20 cellular contexts compared by ENCODE assay signal in genomic region chr2:161406316-161406715, GRCh38. TPM values are rescaled to one million over a fixed set of nuclear protein-coding genes. Genes with fewer than 3 reads are reported as not detected.
DNase-seq lines count a peak whose midpoint lies in the region; FAIRE-seq and TF ChIP-seq lines count a peak whose summit lies in the region.
"Had no signal": no experiment of that assay in that cellular context is flagged by ENCODE, and none has a peak within 500 bp of the region (broad histone marks: within the 10 kb centered on the region; RNA-seq: fewer than 3 reads in every experiment).

No MANE protein-coding gene starts in this region.

- TF ChIP-seq CTCF in LNCaP clone FGC (IDR thresholded peaks at IDR 0.05; ENCODE audit: control insufficient read depth, extremely low read depth, insufficient read depth) (no peak), keratinocyte (optimal IDR thresholded peaks at IDR 0.05 in 1 of 3, IDR thresholded peaks at IDR 0.05 in 1 of 3, conservative IDR thresholded peaks at IDR 0.05 in 1 of 3; ENCODE audit: extremely low read depth in 1 of 3, insufficient read depth in 2 of 3, low read length in 3 of 3) (no peak), esophagus squamous epithelium (IDR thresholded peaks at IDR 0.05) (no peak), mammary epithelial cell (conservative IDR thresholded peaks at IDR 0.05 in 1 of 2, IDR thresholded peaks at IDR 0.05 in 1 of 2; ENCODE audit: extremely low read depth in 1 of 2, insufficient read depth in 1 of 2, low read depth in 1 of 2, low read length in 2 of 2) (no peak)

- H3K36me3 ChIP-seq in keratinocyte (ENCODE audit: control insufficient read depth in 2 of 2, extremely low read depth in 1 of 2, insufficient read depth in 2 of 2, low read length in 2 of 2) = peaks cover 3 to 4% of the 10 kb centered on the region in 2 experiments
- H3K36me3 ChIP-seq in esophagus squamous epithelium = peaks cover 0 to 43% (median 0%) of the 10 kb centered on the region in 3 donors
- H3K36me3 ChIP-seq in mammary epithelial cell (ENCODE audit: insufficient read depth, low read length) = peaks cover 1% of the 10 kb centered on the region

- H4K20me1 ChIP-seq in keratinocyte (ENCODE audit: control insufficient read depth, extremely low read depth, insufficient read depth, low read length) (no peaks in the 10 kb centered on the region), mammary epithelial cell (ENCODE audit: insufficient read depth, low read length) (no peaks in the 10 kb centered on the region)

- peak; percentile 43 for FAIRE-seq in H54 (lab: Jason Lieb, UNC)
- FAIRE-seq in keratinocyte (lab: Jason Lieb, UNC) = peak; percentile 52
- FAIRE-seq: GM12878, GM19239, H1 had no signal

- dilution Hi-C loops in keratinocyte (cut with MboI; ENCODE audit: extremely low pct_ligation_motif_present, low sequenced_read_pairs) = no loop called here
- dilution Hi-C loops in mammary epithelial cell (cut with HindIII; ENCODE audit: low sequenced_read_pairs) = no loop called here

- CTCF ChIA-PET in mammary epithelial cell (lab: Charles Lee; ENCODE audit: low non-redundant PET) = no interaction called here

- no peak overlapping the region for H3K4me2 ChIP-seq in keratinocyte (ENCODE audit: control insufficient read depth, extremely low read depth, insufficient read depth, low read depth, low read length)
- H3K4me2 ChIP-seq in mammary epithelial cell (ENCODE audit: insufficient read depth, low read depth, low read length) = no peak overlapping the region

- H3K27me3 ChIP-seq in keratinocyte (ENCODE audit: control insufficient read depth, extremely low read depth, insufficient read depth, low read length) (no peaks in the 10 kb centered on the region), esophagus squamous epithelium (no peaks in the 10 kb centered on the region), mammary epithelial cell (ENCODE audit: insufficient read depth, low read length) (no peaks in the 10 kb centered on the region)

- WGBS in esophagus squamous epithelium, 2 donors = 76 to 78% methylated on average over 5 of the region's 5 CpGs
- 94% methylated on average over 5 of the region's 5 CpGs for WGBS in mammary epithelial cell (ENCODE audit: low coverage, missing lambda C conversion rate)

- no peak overlapping the region for H2AFZ ChIP-seq in keratinocyte (ENCODE audit: control insufficient read depth, low read length)
- H2AFZ ChIP-seq in mammary epithelial cell (ENCODE audit: low read depth, low read length) = no peak overlapping the region
- H2AFZ ChIP-seq: GM23248 had no signal

- no peak overlapping the region for H3K9ac ChIP-seq in keratinocyte (ENCODE audit: control insufficient read depth, extremely low read depth, insufficient read depth, low read length)
- H3K9ac ChIP-seq in mammary epithelial cell (ENCODE audit: insufficient read depth, low read length) = no peak overlapping the region
- H3K9ac ChIP-seq: GM23248 had no signal

- H3K4me3 ChIP-seq in LNCaP clone FGC (ENCODE audit: low read depth, low read length) = no peak overlapping the region
- H3K4me3 ChIP-seq in keratinocyte (ENCODE audit: control insufficient read depth in 2 of 3, extremely low read depth in 1 of 3, insufficient read depth in 2 of 3, low read depth in 1 of 3, low read length in 3 of 3) = no peak overlapping the region
- no peak overlapping the region for H3K4me3 ChIP-seq in esophagus squamous epithelium
- no peak overlapping the region for H3K4me3 ChIP-seq in mammary epithelial cell (replicated peaks in 1 of 3; ENCODE audit: insufficient read depth in 1 of 3, low read depth in 2 of 3, low read length in 3 of 3)
- H3K4me3 ChIP-seq: GM12878, GM23248 had no signal

- TF ChIP-seq POLR2A in H54 (IDR thresholded peaks at IDR 0.05; ENCODE audit: low read depth, low read length) = no peak
- no peak for TF ChIP-seq POLR2A in esophagus squamous epithelium (IDR thresholded peaks at IDR 0.05)

- no peak overlapping the region for H3K27ac ChIP-seq in keratinocyte (ENCODE audit: control insufficient read depth, insufficient read depth, low read length)
- H3K27ac ChIP-seq in esophagus squamous epithelium = no peak overlapping the region
- no peak overlapping the region for H3K27ac ChIP-seq in mammary epithelial cell (ENCODE audit: insufficient read depth, low read depth, low read length)
- H3K27ac ChIP-seq: GM23248 had no signal

- DNase-seq in H54 (ENCODE audit: insufficient read length, low spot score) (no peak), LNCaP clone FGC (ENCODE audit: low read depth) (peak; percentile 42), keratinocyte (ENCODE audit: low read depth, low spot score) (no peak), esophagus squamous epithelium (lab: John Stamatoyannopoulos, UW) (no peak), RPMI8226 (no peak), mammary epithelial cell (no peak)
- DNase-seq: C1 segment of cervical spinal cord; Calu3; CD4-positive, alpha-beta memory T cell; COR-L47; DMS79; EL; GDM1; GM23248; H9 had no signal

- H3K9me3 ChIP-seq in keratinocyte (ENCODE audit: control insufficient read depth, low read depth, low read length) (no peaks in the 10 kb centered on the region), esophagus squamous epithelium (no peaks in the 10 kb centered on the region), mammary epithelial cell (replicated peaks; ENCODE audit: insufficient read depth, low read length) (no peaks in the 10 kb centered on the region)

- H3K4me1 ChIP-seq in keratinocyte (ENCODE audit: control insufficient read depth, extremely low read depth, insufficient read depth, low read length) (no peaks in the 10 kb centered on the region), esophagus squamous epithelium (no peaks in the 10 kb centered on the region), mammary epithelial cell (ENCODE audit: insufficient read depth, low read length) (no peaks in the 10 kb centered on the region)

- in situ Hi-C loops in mammary epithelial cell (cut with MboI; ENCODE audit: low sequenced_read_pairs in 2 of 2) = no loop called here

- no TSS peak for BruUV-seq in mammary epithelial cell (replicated peaks; lab: Mats Ljungman, UMichigan)

- H3K9me1 ChIP-seq in keratinocyte (ENCODE audit: control insufficient read depth, extremely low read depth, insufficient read depth, low read length) = no peaks in the 10 kb centered on the region

- no peaks in the 10 kb centered on the region for H3K79me2 ChIP-seq in keratinocyte (ENCODE audit: control insufficient read depth, insufficient read depth, low read length)
- H3K79me2 ChIP-seq in mammary epithelial cell (ENCODE audit: insufficient read depth, low read length) = no peaks in the 10 kb centered on the region

- intact Hi-C loops in esophagus squamous epithelium (cut with DNase I) (no loop called here), mammary epithelial cell (cut with micrococcal nuclease) (no loop called here)

RNA-seq across cellular contexts. Expression of gene TBR1, which starts 9.8 kb away (rescaled TPM):
- 0.03 TPM in 1 of 3 replicates, not detected in the others for polyA plus RNA-seq in keratinocyte
- not detected for polyA plus RNA-seq in keratinocyte (2011; ENCODE audit: low read depth)
- not detected in 2 replicates for polyA plus RNA-seq in keratinocyte (2011; cell fraction: cytosol; rRNA removed)
- 0.17 and 0.18 TPM in 2 replicates for polyA plus RNA-seq in keratinocyte (2011; cell fraction: nucleus; rRNA removed)
- 0.06 TPM in 1 of 2 replicates, not detected in the other for polyA plus RNA-seq in keratinocyte (2012; ENCODE audit: low replicate concordance)
- 0.03 TPM in 2 of 3 replicates, not detected in the other for polyA minus RNA-seq in keratinocyte
- polyA minus RNA-seq in keratinocyte (2011; cell fraction: cytosol; rRNA and poly(A)+ RNA removed) = not detected
- 0.21 and 0.54 TPM in 2 replicates for polyA minus RNA-seq in keratinocyte (2011; cell fraction: nucleus; rRNA and poly(A)+ RNA removed)
- total RNA-seq in esophagus squamous epithelium = under 1 TPM in 1 of 4 donors, not detected in 3; under 0.01 TPM
- under 1 TPM in 1 of 2 donors, not detected in 1; under 0.01 TPM for total RNA-seq in mammary epithelial cell
- polyA plus RNA-seq in mammary epithelial cell = not detected
- polyA minus RNA-seq in mammary epithelial cell = not detected
- total RNA-seq: A172; CD4-positive, alpha-beta memory T cell; GM12878; H1 had no signal
- polyA plus RNA-seq: BJ; CD4-positive, alpha-beta memory T cell; GM23248; H1 had no signal
